20 cellular contexts compared by ENCODE assay signal in genomic region chr12:95554532-95555071, GRCh38. TPM values are rescaled to one million over a fixed set of nuclear protein-coding genes. Genes with fewer than 3 reads are reported as not detected.
DNase-seq lines count a peak whose midpoint lies in the region; ATAC-seq and TF ChIP-seq lines count a peak whose summit lies in the region.
"Had no signal": no experiment of that assay in that cellular context is flagged by ENCODE, and none has a peak within 500 bp of the region (broad histone marks: within the 10 kb centered on the region; RNA-seq: fewer than 3 reads in every experiment).

No MANE protein-coding gene starts in this region.

- TF ChIP-seq RAD21 in IMR-90 (IDR thresholded peaks at IDR 0.05; ENCODE audit: low read length) = no peak

- no peaks in the 10 kb centered on the region for H3K9me2 ChIP-seq in PC-3 (replicated peaks; ENCODE audit: low read length)

- TF ChIP-seq CTCF in IMR-90 (conservative IDR thresholded peaks at IDR 0.05; ENCODE audit: low read depth, low read length) (no peak), PC-3 (conservative IDR thresholded peaks at IDR 0.05; ENCODE audit: low read depth, low read length) (no peak), right atrium auricular region (IDR thresholded peaks at IDR 0.05) (no peak)

- H4K8ac ChIP-seq in IMR-90 (ENCODE audit: low read depth in 2 of 2, low read length in 2 of 2) = no peak overlapping the region

- no peaks in the 10 kb centered on the region for H3K9me1 ChIP-seq in IMR-90 (ENCODE audit: insufficient read depth, low read length)

- no peaks in the 10 kb centered on the region for H3K79me2 ChIP-seq in PC-3 (ENCODE audit: low read length)

- H2BK5ac ChIP-seq in IMR-90 (ENCODE audit: low read depth, low read length, poor library complexity, severe bottlenecking) = no peak overlapping the region

- H2AFZ ChIP-seq in IMR-90 (replicated peaks; ENCODE audit: low read length, poor library complexity) (no peak overlapping the region), PC-3 (ENCODE audit: low read length) (no peak overlapping the region)

- in situ Hi-C loops in IMR-90 (cut with MboI; ENCODE audit: low sequenced_read_pairs) = no loop called here

- H4K91ac ChIP-seq in IMR-90 (ENCODE audit: insufficient read depth, low read depth, low read length) = no peak overlapping the region; the same call in 1 of the 2 replicates

- H3K4me2 ChIP-seq in IMR-90 (ENCODE audit: low read depth, low read length) (no peak overlapping the region), PC-3 (ENCODE audit: low read length) (no peak overlapping the region)

- intact Hi-C loops in IMR-90 (cut with micrococcal nuclease) = no loop called here
- intact Hi-C loops in PC-3 (cut with micrococcal nuclease) = no loop called here

- H3K4ac ChIP-seq in IMR-90 (ENCODE audit: low read depth, low read length) = no peak overlapping the region

- no peaks in the 10 kb centered on the region for H3K27me3 ChIP-seq in IMR-90 (ENCODE audit: control insufficient read depth, insufficient read depth, low read length)
- H3K27me3 ChIP-seq in PC-3 (ENCODE audit: low read length) = no peaks in the 10 kb centered on the region
- H3K27me3 ChIP-seq in right atrium auricular region = no peaks in the 10 kb centered on the region
- H3K27me3 ChIP-seq in MG63 = no peaks in the 10 kb centered on the region
- H3K27me3 ChIP-seq: thyroid gland had no signal

- no peak overlapping the region for H3K18ac ChIP-seq in IMR-90 (ENCODE audit: low read depth, low read length)

- H4K5ac ChIP-seq in IMR-90 (ENCODE audit: low read depth, low read length) = no peak overlapping the region

- no peak overlapping the region for H2BK20ac ChIP-seq in IMR-90 (ENCODE audit: low read depth, low read length)

- dilution Hi-C loops in IMR-90 (cut with HindIII; ENCODE audit: low sequenced_read_pairs, unreplicated experiment) = no loop called here

- no peaks in the 10 kb centered on the region for H3K79me1 ChIP-seq in IMR-90 (ENCODE audit: low read depth in 1 of 2, low read length in 2 of 2)

- no peak overlapping the region for H2BK120ac ChIP-seq in IMR-90 (ENCODE audit: low read depth, low read length)

- peak; percentile 70 for DNase-seq in GF-D8 (lab: John Stamatoyannopoulos, UW)
- DNase-seq in IMR-90 = no peak
- peak; percentile 12 for DNase-seq in PC-3
- DNase-seq in islet precursor cell = peak; percentile 50
- DNase-seq in right atrium auricular region (ENCODE audit: low spot score) = no peak
- no peak for DNase-seq in dedifferentiated amniotic fluid mesenchymal stem cell (ENCODE audit: extremely low spot score)
- DNase-seq in MG63 = no peak
- DNase-seq: activated CD4-positive, alpha-beta T cell treated with anti-CD3 and anti-CD28 coated beads for 4 hours; aorta; CD4-positive, alpha-beta memory T cell; GDM1; left cardiac atrium; NCI-H1417 treated with DMSO at 0.1 percent for 48 hours; NCI-H524; Right ventricle myocardium superior; stimulated activated CD4-positive, alpha-beta T cell treated with anti-CD3 and anti-CD28 coated beads, Interleukin-2, amount 100 ng/mL, for 48 hours; stimulated activated naive CD4-positive, alpha-beta T cell; T-cell had no signal

- H4K20me1 ChIP-seq in IMR-90 (ENCODE audit: insufficient read depth, low read length) = no peaks in the 10 kb centered on the region
- no peaks in the 10 kb centered on the region for H4K20me1 ChIP-seq in PC-3 (ENCODE audit: low read length)

- BruUV-seq in IMR-90 (replicated peaks; lab: Mats Ljungman, UMichigan) = no TSS peak
- no TSS peak for BruUV-seq in PC-3 (replicated peaks; lab: Mats Ljungman, UMichigan)

- H3K4me3 ChIP-seq in IMR-90 (ENCODE audit: insufficient read depth, low read depth, low read length) = no peak overlapping the region
- no peak overlapping the region for H3K4me3 ChIP-seq in PC-3 (ENCODE audit: low read length)
- no peak overlapping the region for H3K4me3 ChIP-seq in right atrium auricular region
- H3K4me3 ChIP-seq in MG63 = no peak overlapping the region
- H3K4me3 ChIP-seq: thyroid gland had no signal

- no peak overlapping the region for H3K9ac ChIP-seq in IMR-90 (ENCODE audit: low read depth, low read length)
- no peak overlapping the region for H3K9ac ChIP-seq in PC-3 (ENCODE audit: low read length)

- H3K27ac ChIP-seq in IMR-90 (ENCODE audit: insufficient read depth, low read length) = no peak overlapping the region
- no peak overlapping the region for H3K27ac ChIP-seq in PC-3 (ENCODE audit: low read length)
- H3K27ac ChIP-seq in right atrium auricular region = no peak overlapping the region
- H3K27ac ChIP-seq: thyroid gland had no signal

- H3K9me3 ChIP-seq in IMR-90 (ENCODE audit: control insufficient read depth, insufficient read depth, low read length) (peaks cover 1% of the 10 kb centered on the region), PC-3 (ENCODE audit: low read length) (no peaks in the 10 kb centered on the region), right atrium auricular region (peaks cover 0 to 3% of the 10 kb centered on the region in 2 donors), MG63 (no peaks in the 10 kb centered on the region; the same call in 1 of the 2 replicates)
- H3K9me3 ChIP-seq: thyroid gland had no signal

- no peak overlapping the region for H3K56ac ChIP-seq in IMR-90 (ENCODE audit: extremely low read depth, insufficient read depth, low read length)

- CTCF ChIA-PET in IMR-90 (lab: Yijun Ruan, JAX) = interaction anchor here (1.1 kb wide), 2 partner anchors 21 to 29 kb away, joined by 3 to 4 read pairs; no protein-coding TSS in a partner anchor
- CTCF ChIA-PET in PC-3 (lab: Charles Lee) = no interaction called here

- POLR2A ChIA-PET in IMR-90 (lab: Charles Lee; ENCODE audit: unreplicated experiment) = no interaction called here
- POLR2A ChIA-PET in PC-3 (lab: Charles Lee; ENCODE audit: unreplicated experiment) = no interaction called here

- H2AK5ac ChIP-seq in IMR-90 (ENCODE audit: low read depth, low read length) = no peak overlapping the region

- no peaks in the 10 kb centered on the region for H3F3A ChIP-seq in PC-3 (ENCODE audit: low read length, unreplicated experiment)

- no peak overlapping the region for H3K23ac ChIP-seq in IMR-90 (ENCODE audit: low read depth, low read length)

- no peak overlapping the region for H2AK9ac ChIP-seq in IMR-90 (replicated peaks; ENCODE audit: low read depth, low read length, poor library complexity)

- no CpG with 5 or more reads among the region's 4 CpGs for WGBS in IMR-90 (ENCODE audit: extremely low coverage in 2 of 2, insufficient read length in 1 of 2), 2 experiments

- H3K4me1 ChIP-seq in IMR-90 (ENCODE audit: control insufficient read depth, insufficient read depth, low read length) (0 out of 2 replicates have a peak, but pooled peaks cover 3% of the 10 kb centered on the region), PC-3 (ENCODE audit: insufficient read depth, low read length) (no peaks in the 10 kb centered on the region; the same call in 1 of the 2 replicates), right atrium auricular region (no peaks in the 10 kb centered on the region)
- H3K4me1 ChIP-seq: thyroid gland had no signal

- H3K14ac ChIP-seq in IMR-90 (replicated peaks; ENCODE audit: low read depth, low read length) = no peak overlapping the region; the same call in 1 of the 2 replicates

- no peak overlapping the region for H2BK15ac ChIP-seq in IMR-90 (ENCODE audit: low read depth, low read length)

- no peak for TF ChIP-seq POLR2A in IMR-90 (IDR thresholded peaks at IDR 0.05; ENCODE audit: low read depth, low read length)

- H3K36me3 ChIP-seq in IMR-90 (ENCODE audit: control insufficient read depth, insufficient read depth, low read length) (no peaks in the 10 kb centered on the region), PC-3 (ENCODE audit: low read depth, low read length) (no peaks in the 10 kb centered on the region), right atrium auricular region (no peaks in the 10 kb centered on the region), MG63 (no peaks in the 10 kb centered on the region)
- H3K36me3 ChIP-seq: thyroid gland had no signal

- ATAC-seq in IMR-90 (ENCODE audit: low read depth) (no peak), PC-3 (peak; percentile 14; the same call in 1 of the 2 replicates)
- ATAC-seq: left cardiac atrium, T-cell had no signal

TF ChIP-seq in IMR-90, 13 proteins besides CTCF, POLR2A, EP300 and RAD21:
- no peak for TF ChIP-seq BHLHE40 (IDR thresholded peaks at IDR 0.05; ENCODE audit: low read depth, low read length)
- TF ChIP-seq, protein P1, sequence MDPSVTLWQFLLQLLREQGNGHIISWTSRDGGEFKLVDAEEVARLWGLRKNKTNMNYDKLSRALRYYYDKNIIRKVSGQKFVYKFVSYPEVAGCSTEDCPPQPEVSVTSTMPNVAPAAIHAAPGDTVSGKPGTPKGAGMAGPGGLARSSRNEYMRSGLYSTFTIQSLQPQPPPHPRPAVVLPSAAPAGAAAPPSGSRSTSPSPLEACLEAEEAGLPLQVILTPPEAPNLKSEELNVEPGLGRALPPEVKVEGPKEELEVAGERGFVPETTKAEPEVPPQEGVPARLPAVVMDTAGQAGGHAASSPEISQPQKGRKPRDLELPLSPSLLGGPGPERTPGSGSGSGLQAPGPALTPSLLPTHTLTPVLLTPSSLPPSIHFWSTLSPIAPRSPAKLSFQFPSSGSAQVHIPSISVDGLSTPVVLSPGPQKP (IDR thresholded peaks at IDR 0.05; ENCODE audit: borderline replicate concordance, low read depth, low read length) = no peak
- peak; percentile 55; the same call in 1 of the 2 replicates for TF ChIP-seq CEBPB (IDR thresholded peaks at IDR 0.05; ENCODE audit: low read depth, low read length)
- TF ChIP-seq, protein P2, sequence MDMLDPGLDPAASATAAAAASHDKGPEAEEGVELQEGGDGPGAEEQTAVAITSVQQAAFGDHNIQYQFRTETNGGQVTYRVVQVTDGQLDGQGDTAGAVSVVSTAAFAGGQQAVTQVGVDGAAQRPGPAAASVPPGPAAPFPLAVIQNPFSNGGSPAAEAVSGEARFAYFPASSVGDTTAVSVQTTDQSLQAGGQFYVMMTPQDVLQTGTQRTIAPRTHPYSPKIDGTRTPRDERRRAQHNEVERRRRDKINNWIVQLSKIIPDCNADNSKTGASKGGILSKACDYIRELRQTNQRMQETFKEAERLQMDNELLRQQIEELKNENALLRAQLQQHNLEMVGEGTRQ (IDR thresholded peaks at IDR 0.05; ENCODE audit: low read depth, low read length) = no peak
- no peak for TF ChIP-seq MXI1 (IDR thresholded peaks at IDR 0.05; ENCODE audit: borderline replicate concordance, low read depth, low read length)
- no peak for TF ChIP-seq MAFK (IDR thresholded peaks at IDR 0.05; ENCODE audit: low read depth, low read length)

RNA-seq across cellular contexts. Expression of gene USP44, which starts 3.3 kb away (rescaled TPM):
- total RNA-seq in IMR-90 (2012; rRNA removed) (33.5 and 40.3 TPM in 2 replicates), PC-3 (2014; rRNA removed) (not detected in 2 replicates), right atrium auricular region (1 to 10 TPM; 1.4 to 1.9 TPM)
- 10.3 and 13.0 TPM in 2 replicates for polyA plus RNA-seq in IMR-90 (2012; rRNA removed)
- 5.0 and 5.1 TPM in 2 replicates for polyA plus RNA-seq in IMR-90 (2012; cell fraction: cytosol; rRNA removed)
- polyA plus RNA-seq in IMR-90 (2012; cell fraction: nucleus; rRNA removed; ENCODE audit: low replicate concordance) = 6.5 and 43.3 TPM in 2 replicates
- 0.27 TPM in 1 of 2 replicates, not detected in the other for total RNA-seq in MG63 (2014; rRNA removed; shearing (Covaris generic); ENCODE audit: low replicate concordance)
- total RNA-seq: LHCN-M2 had no signal

Comparison
In these comparisons a context has a peak if more than half of its experiments do, and no peak if none do; other contexts are left out.
1. DNase-seq: peak in GF-D8 (single experiment), PC-3 (single experiment) and islet precursor cell (single experiment); none in IMR-90 (single experiment), right atrium auricular region (single experiment), dedifferentiated amniotic fluid mesenchymal stem cell (single experiment) and MG63 (single experiment).
2. RNA of gene USP44, which starts 3.3 kb away (total RNA-seq): 33.5 to 40.3 TPM in IMR-90; 1.4 to 1.9 TPM in right atrium auricular region, not detected in PC-3 and 0.27 TPM in MG63; every median in the first group is over 10 times any median in the second.